17 cellular contexts compared by ENCODE assay signal in genomic region chr1:239744851-239745250, GRCh38.
"Had no signal": no experiment of that assay in that cellular context is flagged by ENCODE, and none has a peak within 500 bp of the region (broad histone marks: within the 10 kb centered on the region; RNA-seq: fewer than 3 reads in every experiment).

No MANE protein-coding gene starts in this region.

- H3K4me3 Mint-ChIP-seq: naive B cell, nephron, type B pancreatic cell had no signal

- DNase-seq: dermis blood vessel endothelial cell; esophagus squamous epithelium; foreskin fibroblast; hippocampal formation; kidney glomerular epithelial cell; mesendoderm; naive B cell; occipital lobe; right cardiac atrium; small intestine; stimulated activated CD4-positive, alpha-beta T cell treated with anti-CD3 and anti-CD28 coated beads, Interleukin-12 subunit alpha, Interleukin-12 subunit beta, amount 100 ng/mL, for 4 hours; stimulated activated naive CD4-positive, alpha-beta T cell treated with Interleukin-2 at 50 U/mL for 16 hours; thyroid gland had no signal

- H3K4me1 Mint-ChIP-seq: nephron had no signal

- ATAC-seq: pancreas, right cardiac atrium had no signal

- H3K27ac Mint-ChIP-seq: naive B cell, nephron, progenitor cell of endocrine pancreas, type B pancreatic cell had no signal

- H3K36me3 Mint-ChIP-seq: naive B cell, type B pancreatic cell had no signal

- H3K9me3 Mint-ChIP-seq: nephron had no signal

- H3K27me3 Mint-ChIP-seq: naive B cell, progenitor cell of endocrine pancreas had no signal
